Comparison of ENCODE assay signal across 8 cellular contexts in genomic region chr19:46347572-46347883, GRCh38.
A peak's percentile ranks its signal among the peaks of the same experiment; 100 is the strongest.
DNase-seq lines count a peak whose midpoint lies in the region; ATAC-seq and TF ChIP-seq lines count a peak whose summit lies in the region.

No MANE protein-coding gene starts in this region.

- DNase-seq in GM12864 (ENCODE audit: low read depth) (no peak), fibroblast of pulmonary artery (ENCODE audit: low read depth) (no peak), retinal pigment epithelial cell (ENCODE audit: low read depth) (no peak), NCI-H345 (lab: John Stamatoyannopoulos, UW) (no peak), GF-D8 (lab: John Stamatoyannopoulos, UW) (no peak), anterior cingulate cortex (lab: John Stamatoyannopoulos, UW) (no peak)

- no peaks in the 10 kb centered on the region for H4K20me1 ChIP-seq in SU-DHL-6 (ENCODE audit: low read depth, low read length)

- H3K36me3 ChIP-seq in SU-DHL-6 (ENCODE audit: low read length) = no peaks in the 10 kb centered on the region

- no peaks in the 10 kb centered on the region for H3K27me3 ChIP-seq in SU-DHL-6 (ENCODE audit: low read length)

- peak overlapping the region; percentile 96 for H3K9ac ChIP-seq in SU-DHL-6 (ENCODE audit: low read length)

- H3F3A ChIP-seq in SU-DHL-6 (ENCODE audit: insufficient read depth) = peaks cover 3% of the 10 kb centered on the region; the same call in 1 of the 2 replicates

- peaks cover 53% of the 10 kb centered on the region for H3K79me2 ChIP-seq in SU-DHL-6 (ENCODE audit: insufficient read depth, low read length)

- H2AFZ ChIP-seq in SU-DHL-6 (ENCODE audit: low read depth, low read length, severe bottlenecking) = no peak overlapping the region

- no peaks in the 10 kb centered on the region for H3K9me2 ChIP-seq in SU-DHL-6 (replicated peaks; ENCODE audit: insufficient read depth, low read length)

- H3K27ac ChIP-seq in SU-DHL-6 (ENCODE audit: low read depth, low read length) = peak overlapping the region; percentile 67

- H3K9me3 ChIP-seq in SU-DHL-6 (ENCODE audit: insufficient read depth, low read length) = no peaks in the 10 kb centered on the region

- H3K4me3 ChIP-seq in GM12864 (ENCODE audit: low read depth, low read length) = peak overlapping the region; percentile 91
- peak overlapping the region; percentile 83 for H3K4me3 ChIP-seq in SU-DHL-6 (ENCODE audit: insufficient read depth, low read length, poor library complexity, severe bottlenecking)
- peak overlapping the region; percentile 96 for H3K4me3 ChIP-seq in fibroblast of pulmonary artery (replicated peaks; ENCODE audit: low read depth, low read length)
- peak overlapping the region; percentile 97 for H3K4me3 ChIP-seq in retinal pigment epithelial cell (ENCODE audit: low read length)

- peak overlapping the region; percentile 73 for H3K4me2 ChIP-seq in SU-DHL-6 (ENCODE audit: low read depth, low read length, poor library complexity, severe bottlenecking)

- ATAC-seq in GM18502 (IDR thresholded peaks at IDR 0.05; ENCODE audit: poor library complexity, unreplicated experiment) = no peak

- TF ChIP-seq CTCF in GM12864 (IDR thresholded peaks at IDR 0.05; ENCODE audit: low read depth, low read length, missing control alignments) (no peak), SU-DHL-6 (IDR thresholded peaks at IDR 0.05; ENCODE audit: insufficient read depth, low read length, poor library complexity, severe bottlenecking) (no peak), fibroblast of pulmonary artery (IDR thresholded peaks at IDR 0.05; ENCODE audit: low read length, missing control alignments) (no peak), retinal pigment epithelial cell (conservative IDR thresholded peaks at IDR 0.05; ENCODE audit: low read depth, low read length) (no peak)
